Comparison of ENCODE assay signal across 36 cellular contexts in the genomic region with DNA sequence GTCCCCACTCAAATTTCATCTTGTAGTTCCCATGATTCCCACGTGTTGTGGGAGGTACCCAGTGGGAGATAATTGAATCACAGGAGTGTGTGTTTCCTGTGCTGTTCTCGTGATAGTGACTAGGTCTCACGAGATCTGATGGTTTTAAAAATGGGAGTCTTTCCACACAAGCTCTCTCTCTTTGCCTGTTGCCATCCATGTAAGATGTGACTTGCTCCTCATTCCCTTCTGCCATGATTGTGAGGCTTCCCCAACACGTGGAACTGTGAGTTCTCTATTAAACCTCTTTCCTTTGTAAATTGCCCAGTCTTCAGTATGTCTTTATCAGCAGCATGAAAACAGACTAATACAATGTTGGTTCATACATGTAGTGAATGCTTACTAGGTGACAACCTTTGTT.
"Had no signal": no experiment of that assay in that cellular context is flagged by ENCODE, and none has a peak within 500 bp of the region (broad histone marks: within the 10 kb centered on the region; RNA-seq: fewer than 3 reads in every experiment).

No MANE protein-coding gene starts in this region.

- H3K9me3 ChIP-seq: adrenal gland, body of pancreas, breast epithelium had no signal

- H3K27ac ChIP-seq: adrenal gland, body of pancreas, brain microvascular endothelial cell, breast epithelium, VCaP had no signal

- H3K4me1 ChIP-seq: adrenal gland, body of pancreas, breast epithelium had no signal

- H3K9me3 Mint-ChIP-seq: activated CD4-positive, alpha-beta memory T cell treated with anti-CD3 and anti-CD28 coated beads, Interleukin-2, amount 10 ng/mL, durations not matched to agents 7 days and 5 days; activated CD4-positive, alpha-beta T cell treated with anti-CD3 and anti-CD28 coated beads, Interleukin-2, amount 10 ng/mL, durations not matched to agents 7 days and 5 days; activated naive CD4-positive, alpha-beta T cell treated with anti-CD3 and anti-CD28 coated beads for 36 hours; activated naive CD8-positive, alpha-beta T cell treated with anti-CD3 and anti-CD28 coated beads for 36 hours; activated T-cell treated with anti-CD3 and anti-CD28 coated beads, Interleukin-2, amount 50 U/mL, for 4 hours; activated T-cell treated with anti-CD3 and anti-CD28 coated beads, Interleukin-2, amount 50 U/mL, for 72 hours; activated T-helper 1 cell treated with anti-CD3 and anti-CD28 coated beads, Interleukin-12 subunit alpha, Interleukin-12 subunit beta, Interleukin-2, Interleukin-4 antibody, amounts not matched to agents 30 ng/mL and 10 ng/mL and 1 ng/mL, durations not matched to agents 14 hours and 24 hours and 36 hours; activated T-helper 17 cell treated with anti-CD3 and anti-CD28 coated beads, Interleukin-2, amount 50 U/mL, for 72 hours; T-helper 1 cell treated with Interleukin-12 subunit alpha and Interleukin-12 subunit beta and Interleukin-4 antibody, amounts not matched to agents 30 μg/mL and 1 μg/mL, for 36 hours; T-helper 2 cell treated with Interferon-gamma antibody and Interleukin-4, amounts not matched to agents 5 μg/mL and 100 μg/mL, for 36 hours had no signal

- H3K27ac Mint-ChIP-seq: activated B cell treated with CpG ODN at 0.5 μM for 24 hours; activated CD4-positive, alpha-beta memory T cell treated with anti-CD3 and anti-CD28 coated beads, Interleukin-2, amount 10 ng/mL, durations not matched to agents 7 days and 5 days; activated CD4-positive, alpha-beta T cell treated with anti-CD3 and anti-CD28 coated beads, Interleukin-2, amount 10 ng/mL, durations not matched to agents 7 days and 5 days; activated CD8-positive, alpha-beta memory T cell treated with anti-CD3 and anti-CD28 coated beads, Interleukin-2, amount 10 ng/mL, durations not matched to agents 7 days and 5 days; activated CD8-positive, alpha-beta T cell treated with anti-CD3 and anti-CD28 coated beads, Interleukin-2, amount 10 ng/mL, durations not matched to agents 7 days and 5 days; activated naive CD4-positive, alpha-beta T cell treated with anti-CD3 and anti-CD28 coated beads for 36 hours; activated naive CD4-positive, alpha-beta T cell treated with anti-CD3 and anti-CD28 coated beads, Interleukin-2, amount 50 U/mL, for 72 hours; activated naive CD8-positive, alpha-beta T cell treated with anti-CD3 and anti-CD28 coated beads for 36 hours; activated T-cell treated with anti-CD3 and anti-CD28 coated beads, Interleukin-2, amount 50 U/mL, for 72 hours; activated T-helper 1 cell treated with anti-CD3 and anti-CD28 coated beads, Interleukin-12 subunit alpha, Interleukin-12 subunit beta, Interleukin-2, Interleukin-4 antibody, amounts not matched to agents 30 ng/mL and 10 ng/mL and 1 ng/mL, durations not matched to agents 14 hours and 24 hours and 36 hours; activated T-helper 17 cell treated with anti-CD3 and anti-CD28 coated beads, Interleukin-2, amount 50 U/mL, for 72 hours; T-helper 1 cell treated with Interleukin-12 subunit alpha and Interleukin-12 subunit beta and Interleukin-4 antibody, amounts not matched to agents 30 μg/mL and 1 μg/mL, for 36 hours; T-helper 2 cell treated with Interferon-gamma antibody and Interleukin-4, amounts not matched to agents 5 μg/mL and 100 μg/mL, for 36 hours had no signal

- H3K4me3 Mint-ChIP-seq: activated B cell treated with CpG ODN at 0.5 μM for 24 hours; activated CD4-positive, alpha-beta memory T cell treated with anti-CD3 and anti-CD28 coated beads, Interleukin-2, amount 10 ng/mL, durations not matched to agents 7 days and 5 days; activated CD4-positive, alpha-beta T cell treated with anti-CD3 and anti-CD28 coated beads, Interleukin-2, amount 10 ng/mL, durations not matched to agents 7 days and 5 days; activated CD8-positive, alpha-beta memory T cell treated with anti-CD3 and anti-CD28 coated beads, Interleukin-2, amount 10 ng/mL, durations not matched to agents 7 days and 5 days; activated CD8-positive, alpha-beta T cell treated with anti-CD3 and anti-CD28 coated beads, Interleukin-2, amount 10 ng/mL, durations not matched to agents 7 days and 5 days; activated naive CD4-positive, alpha-beta T cell treated with anti-CD3 and anti-CD28 coated beads for 36 hours; activated naive CD8-positive, alpha-beta T cell treated with anti-CD3 and anti-CD28 coated beads for 36 hours; activated T-cell treated with anti-CD3 and anti-CD28 coated beads, Interleukin-2, amount 50 U/mL, for 4 hours; activated T-cell treated with anti-CD3 and anti-CD28 coated beads, Interleukin-2, amount 50 U/mL, for 72 hours; activated T-helper 1 cell treated with anti-CD3 and anti-CD28 coated beads, Interleukin-12 subunit alpha, Interleukin-12 subunit beta, Interleukin-2, Interleukin-4 antibody, amounts not matched to agents 30 ng/mL and 10 ng/mL and 1 ng/mL, durations not matched to agents 14 hours and 24 hours and 36 hours; activated T-helper 17 cell treated with anti-CD3 and anti-CD28 coated beads, Interleukin-2, amount 50 U/mL, for 72 hours; T-helper 1 cell treated with Interleukin-12 subunit alpha and Interleukin-12 subunit beta and Interleukin-4 antibody, amounts not matched to agents 30 μg/mL and 1 μg/mL, for 36 hours; T-helper 2 cell treated with Interferon-gamma antibody and Interleukin-4, amounts not matched to agents 5 μg/mL and 100 μg/mL, for 36 hours had no signal

- H3K36me3 Mint-ChIP-seq: activated CD8-positive, alpha-beta memory T cell treated with anti-CD3 and anti-CD28 coated beads, Interleukin-2, amount 10 ng/mL, durations not matched to agents 7 days and 5 days; activated naive CD4-positive, alpha-beta T cell treated with anti-CD3 and anti-CD28 coated beads, Interleukin-2, amount 50 U/mL, for 72 hours; activated naive CD8-positive, alpha-beta T cell treated with anti-CD3 and anti-CD28 coated beads for 36 hours had no signal

- H3K4me3 ChIP-seq: adrenal gland, body of pancreas, breast epithelium had no signal

- ATAC-seq: activated CD8-positive, alpha-beta memory T cell treated with anti-CD3 and anti-CD28 coated beads, Interleukin-2, amount 10 ng/mL, durations not matched to agents 7 days and 5 days; activated CD8-positive, alpha-beta T cell treated with anti-CD3 and anti-CD28 coated beads, Interleukin-2, amount 10 ng/mL, durations not matched to agents 7 days and 5 days; activated naive CD4-positive, alpha-beta T cell treated with anti-CD3 and anti-CD28 coated beads, Interleukin-2, amount 50 U/mL, for 72 hours; activated T-cell treated with anti-CD3 and anti-CD28 coated beads, Interleukin-2, amount 50 U/mL, for 4 hours; activated T-cell treated with anti-CD3 and anti-CD28 coated beads, Interleukin-2, amount 50 U/mL, for 72 hours; activated T-helper 17 cell treated with anti-CD3 and anti-CD28 coated beads, Interleukin-2, amount 50 U/mL, for 72 hours; body of pancreas had no signal

- H3K27me3 Mint-ChIP-seq: activated B cell treated with CpG ODN at 0.5 μM for 24 hours had no signal

- DNase-seq: activated B cell treated with CpG ODN at 0.5 μM for 24 hours; activated CD4-positive, alpha-beta memory T cell treated with anti-CD3 and anti-CD28 coated beads, Interleukin-2, amount 10 ng/mL, durations not matched to agents 7 days and 5 days; activated CD4-positive, alpha-beta T cell treated with anti-CD3 and anti-CD28 coated beads for 4 hours; activated CD4-positive, alpha-beta T cell treated with anti-CD3 and anti-CD28 coated beads, Interleukin-2, amount 10 ng/mL, durations not matched to agents 7 days and 5 days; activated CD4-positive, alpha-beta T cell treated with anti-CD3 and anti-CD28 coated beads, Interleukin-2, amount 50 U/mL, for 48 hours; activated CD4-positive, CD25-positive, alpha-beta regulatory T cell treated with anti-CD3 and anti-CD28 coated beads, Interleukin-2, amount 50 U/mL, for 72 hours; activated CD8-positive, alpha-beta memory T cell treated with anti-CD3 and anti-CD28 coated beads for 24 hours; activated CD8-positive, alpha-beta memory T cell treated with anti-CD3 and anti-CD28 coated beads, Interleukin-2, amount 10 ng/mL, durations not matched to agents 7 days and 5 days; activated CD8-positive, alpha-beta memory T cell treated with anti-CD3 and anti-CD28 coated beads, Interleukin-2, amount 50 U/mL, for 48 hours; activated CD8-positive, alpha-beta T cell treated with anti-CD3 and anti-CD28 coated beads, Interleukin-2, amount 10 ng/mL, durations not matched to agents 7 days and 5 days; activated effector memory CD4-positive, alpha-beta T cell treated with anti-CD3 and anti-CD28 coated beads, Interleukin-2, amount 50 U/mL, for 16 hours; activated gamma-delta T cell treated with Interleukin-2 at 50 U/mL for 16 hours; activated naive CD4-positive, alpha-beta T cell; activated naive CD4-positive, alpha-beta T cell treated with anti-CD3 and anti-CD28 coated beads for 36 hours; activated naive CD4-positive, alpha-beta T cell treated with anti-CD3 and anti-CD28 coated beads, Interleukin-2, amount 50 U/mL, for 16 hours; activated naive CD8-positive, alpha-beta T cell treated with anti-CD3 and anti-CD28 coated beads for 36 hours; activated T-cell treated with anti-CD3 and anti-CD28 coated beads, Interleukin-2, amount 50 U/mL, for 4 hours; activated T-cell treated with anti-CD3 and anti-CD28 coated beads, Interleukin-2, amount 50 U/mL, for 72 hours; adrenal gland; amniotic stem cell; aorta; body of pancreas; brain microvascular endothelial cell; central memory CD4-positive, alpha-beta T cell; T-helper 1 cell; T-helper 2 cell; T-helper 9 cell had no signal

- FAIRE-seq: astrocyte, TTC549 had no signal

- H3K27me3 ChIP-seq: adrenal gland, body of pancreas, brain microvascular endothelial cell, breast epithelium had no signal

- H3K4me1 Mint-ChIP-seq: activated B cell treated with CpG ODN at 0.5 μM for 24 hours; activated CD4-positive, alpha-beta T cell treated with anti-CD3 and anti-CD28 coated beads, Interleukin-2, amount 10 ng/mL, durations not matched to agents 7 days and 5 days; activated naive CD8-positive, alpha-beta T cell treated with anti-CD3 and anti-CD28 coated beads for 36 hours; activated T-helper 17 cell treated with anti-CD3 and anti-CD28 coated beads, Interleukin-2, amount 50 U/mL, for 72 hours had no signal

- H3K36me3 ChIP-seq: adrenal gland, brain microvascular endothelial cell, breast epithelium had no signal
